18 cellular contexts compared by ENCODE assay signal in the genomic region with DNA sequence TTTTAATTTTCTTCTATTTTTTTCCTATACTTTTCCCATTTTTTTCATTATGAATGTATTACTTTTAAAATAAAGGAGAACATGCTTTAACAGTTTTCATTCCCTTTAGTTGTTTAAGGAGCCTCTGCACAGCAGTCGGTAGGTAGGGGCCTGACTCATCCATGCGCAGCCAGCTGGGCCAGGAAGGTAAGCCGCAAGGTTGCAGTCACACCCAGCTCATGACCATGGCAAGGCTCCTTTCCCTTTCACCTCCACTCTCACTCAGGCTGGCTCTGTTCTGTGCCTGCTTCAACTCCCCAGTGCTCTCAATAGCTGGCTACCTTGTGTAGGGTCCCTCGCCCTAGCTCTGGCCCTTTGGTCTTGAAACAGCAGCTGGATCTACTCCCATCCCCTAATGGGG. TPM values are rescaled to one million over a fixed set of nuclear protein-coding genes. Genes with fewer than 3 reads are reported as not detected.
A peak's percentile ranks its signal among the peaks of the same experiment; 100 is the strongest.
DNase-seq lines count a peak whose midpoint lies in the region; ATAC-seq, FAIRE-seq and TF ChIP-seq lines count a peak whose summit lies in the region.
"Had no signal": no experiment of that assay in that cellular context is flagged by ENCODE, and none has a peak within 500 bp of the region (broad histone marks: within the 10 kb centered on the region; RNA-seq: fewer than 3 reads in every experiment).

No MANE protein-coding gene starts in this region.

- DNase-seq in HPDE6-E6E7 (ENCODE audit: extremely low spot score) (peak; percentile 49), PC-3 (peak; percentile 22), dorsolateral prefrontal cortex (no peak), NCI-H82 (lab: John Stamatoyannopoulos, UW) (no peak), frontal cortex (ENCODE audit: low spot score in 2 of 2) (no peak)
- no peak for DNase-seq in activated CD4-positive, CD25-positive, alpha-beta regulatory T cell (lab: John Stamatoyannopoulos, UW)
- DNase-seq: BE2C; CD4-positive, alpha-beta memory T cell; GF-D8; KG1; MM.1S; NCI-H1105 treated with DMSO at 0.1 percent for 48 hours; NCI-H187 treated with DMSO at 0.1 percent for 48 hours; NCI-H2171; NCI-H446 treated with DMSO at 0.1 percent for 48 hours; NCI-H774 had no signal

- no peak overlapping the region for H3K9ac ChIP-seq in PC-3 (ENCODE audit: low read length)

- no peaks in the 10 kb centered on the region for H3K4me1 Mint-ChIP-seq in stimulated activated memory B cell treated with anti-CD40 and anti-IgM and Interleukin-4, amounts not matched to agents 10 μg/mL and 1 μg/mL and 100 μg/mL, for 72 hours
- H3K4me1 Mint-ChIP-seq: CD4-positive, alpha-beta memory T cell had no signal

- H3K9me2 ChIP-seq in PC-3 (replicated peaks; ENCODE audit: low read length) = no peaks in the 10 kb centered on the region

- H3K4me2 ChIP-seq in PC-3 (ENCODE audit: low read length) = no peak overlapping the region

- no peak for TF ChIP-seq CTCF in PC-3 (conservative IDR thresholded peaks at IDR 0.05; ENCODE audit: low read depth, low read length)
- TF ChIP-seq CTCF in dorsolateral prefrontal cortex (IDR thresholded peaks at IDR 0.05 in 54 of 56, conservative IDR thresholded peaks at IDR 0.05 in 2 of 56; ENCODE audit: low read depth in 1 of 56, partially characterized antibody in 56 of 56) = no peak

- BruUV-seq in PC-3 (replicated peaks; lab: Mats Ljungman, UMichigan) = no TSS peak

- no peaks in the 10 kb centered on the region for H3K4me1 ChIP-seq in PC-3 (ENCODE audit: insufficient read depth, low read length)
- H3K4me1 ChIP-seq: BE2C had no signal

- no peaks in the 10 kb centered on the region for H3F3A ChIP-seq in PC-3 (ENCODE audit: low read length, unreplicated experiment)

- no peak for FAIRE-seq in frontal cortex (lab: Jason Lieb, UNC)
- FAIRE-seq: RCC 7860 had no signal

- H3K4me3 ChIP-seq in PC-3 (ENCODE audit: low read length) = no peak overlapping the region
- no peak overlapping the region for H3K4me3 ChIP-seq in dorsolateral prefrontal cortex

- no peaks in the 10 kb centered on the region for H3K36me3 Mint-ChIP-seq in stimulated activated memory B cell treated with anti-CD40 and anti-IgM and Interleukin-4, amounts not matched to agents 10 μg/mL and 1 μg/mL and 100 μg/mL, for 72 hours
- H3K36me3 Mint-ChIP-seq: CD4-positive, alpha-beta memory T cell had no signal

- H3K9me3 Mint-ChIP-seq in stimulated activated memory B cell treated with anti-CD40 and anti-IgM and Interleukin-4, amounts not matched to agents 10 μg/mL and 1 μg/mL and 100 μg/mL, for 72 hours = no peaks in the 10 kb centered on the region
- H3K9me3 Mint-ChIP-seq: CD4-positive, alpha-beta memory T cell had no signal

- no peaks in the 10 kb centered on the region for H4K20me1 ChIP-seq in PC-3 (ENCODE audit: low read length)

- no peak overlapping the region for H3K4me3 Mint-ChIP-seq in stimulated activated memory B cell treated with anti-CD40 and anti-IgM and Interleukin-4, amounts not matched to agents 10 μg/mL and 1 μg/mL and 100 μg/mL, for 72 hours
- H3K4me3 Mint-ChIP-seq: CD4-positive, alpha-beta memory T cell had no signal

- H3K27me3 Mint-ChIP-seq in stimulated activated memory B cell treated with anti-CD40 and anti-IgM and Interleukin-4, amounts not matched to agents 10 μg/mL and 1 μg/mL and 100 μg/mL, for 72 hours = peaks cover 66% of the 10 kb centered on the region

- no peak overlapping the region for H3K27ac Mint-ChIP-seq in stimulated activated memory B cell treated with anti-CD40 and anti-IgM and Interleukin-4, amounts not matched to agents 10 μg/mL and 1 μg/mL and 100 μg/mL, for 72 hours
- H3K27ac Mint-ChIP-seq: CD4-positive, alpha-beta memory T cell had no signal

- H2AFZ ChIP-seq in PC-3 (ENCODE audit: low read length) = no peak overlapping the region

- H3K27me3 ChIP-seq in PC-3 (ENCODE audit: low read length) = peaks cover 58% of the 10 kb centered on the region
- H3K27me3 ChIP-seq in dorsolateral prefrontal cortex = peaks cover 0 to 6% (median 0%) of the 10 kb centered on the region in 45 donors
- H3K27me3 ChIP-seq: BE2C had no signal

- no peaks in the 10 kb centered on the region for H3K79me2 ChIP-seq in PC-3 (ENCODE audit: low read length)

- H3K9me3 ChIP-seq in PC-3 (ENCODE audit: low read length) = no peaks in the 10 kb centered on the region
- H3K9me3 ChIP-seq: BE2C had no signal

- CTCF ChIA-PET in PC-3 (lab: Charles Lee) = no interaction called here

- intact Hi-C loops in PC-3 (cut with micrococcal nuclease) = no loop called here
- intact Hi-C loops in dorsolateral prefrontal cortex (cut with DNase I) = no loop called here

- H3K27ac ChIP-seq in PC-3 (ENCODE audit: low read length) (no peak overlapping the region), dorsolateral prefrontal cortex (peak overlapping the region in 45 of 59 donors; percentile 11 to 89 (median 71))

- no peak for ATAC-seq in PC-3
- peak; percentile 20 for ATAC-seq in stimulated activated memory B cell treated with anti-CD40 and anti-IgM and Interleukin-4, amounts not matched to agents 10 μg/mL and 1 μg/mL and 100 μg/mL, for 72 hours

- H3K36me3 ChIP-seq in PC-3 (ENCODE audit: low read depth, low read length) = no peaks in the 10 kb centered on the region
- H3K36me3 ChIP-seq: BE2C had no signal

- POLR2A ChIA-PET in PC-3 (lab: Charles Lee; ENCODE audit: unreplicated experiment) = no interaction called here

RNA-seq across cellular contexts. Expression of gene ANKRD34C, which starts 17.4 kb away (rescaled TPM):
- not detected in 2 replicates for total RNA-seq in PC-3 (2014; rRNA removed)
- total RNA-seq in dorsolateral prefrontal cortex = 10 to 100 TPM in 2 of 120 experiments, 1 to 10 TPM in 118; 1.2 to 12.4 (median 4.4) TPM
- total RNA-seq in frontal cortex = under 0.01 TPM
- total RNA-seq: CD4-positive, alpha-beta memory T cell had no signal

RNA-seq across cellular contexts. Expression of gene TMED3, which starts 45.7 kb away (rescaled TPM):
- total RNA-seq in PC-3 (2014; rRNA removed) (164 and 178 TPM in 2 replicates), dorsolateral prefrontal cortex (10 to 100 TPM; 12.4 to 30.9 (median 24.0) TPM), frontal cortex (28.5 TPM)

Comparison
In these comparisons a context has a peak if more than half of its experiments do, and no peak if none do; other contexts are left out.
1. DNase-seq: peak in HPDE6-E6E7 (single experiment) and PC-3 (single experiment); none in dorsolateral prefrontal cortex (0 of 10), NCI-H82 (single experiment), activated CD4-positive, CD25-positive, alpha-beta regulatory T cell (0 of 4) and frontal cortex (0 of 2).